Comparison of ENCODE assay signal across 12 cellular contexts in genomic region chr12:73935817-73936216, GRCh38.
DNase-seq lines count a peak whose midpoint lies in the region; ATAC-seq and TF ChIP-seq lines count a peak whose summit lies in the region.
"Had no signal": no experiment of that assay in that cellular context is flagged by ENCODE, and none has a peak within 500 bp of the region (broad histone marks: within the 10 kb centered on the region; RNA-seq: fewer than 3 reads in every experiment).

No MANE protein-coding gene starts in this region.

- H3K4me3 ChIP-seq in retinal pigment epithelial cell (ENCODE audit: low read length), result no peak overlapping the region
- H3K4me3 ChIP-seq: adrenal gland, ovary had no signal

- peak; percentile 62 for TF ChIP-seq CTCF in retinal pigment epithelial cell (conservative IDR thresholded peaks at IDR 0.05; ENCODE audit: low read depth, low read length)

- DNase-seq in NCI-H2171 treated with DMSO at 0.1 percent for 48 hours (lab: John Stamatoyannopoulos, UW), result peak; percentile 21
- DNase-seq in NCI-H2171 (lab: John Stamatoyannopoulos, UW), result no peak
- peak; percentile 7 to 57 for DNase-seq in NCI-H524 (lab: John Stamatoyannopoulos, UW)
- DNase-seq in cerebellar cortex (ENCODE audit: low spot score), result peak; percentile 3
- DNase-seq in retinal pigment epithelial cell (ENCODE audit: low read depth), result no peak
- DNase-seq in cerebellar nuclear complex (lab: John Stamatoyannopoulos, UW), result no peak
- DNase-seq in posterior cingulate gyrus, result no peak
- DNase-seq: activated CD4-positive, CD25-positive, alpha-beta regulatory T cell; adrenal gland; Karpas-422; ovary had no signal

- intact Hi-C loops in posterior cingulate gyrus (cut with DNase I), result loop anchor here (5.0 to 10.0 kb wide), 2 partner anchors 379 to 476 kb away; no protein-coding TSS in a partner anchor

- ATAC-seq in GM18511 (IDR thresholded peaks at IDR 0.05; ENCODE audit: unreplicated experiment), result no peak

Comparison
In these comparisons a context has a peak if more than half of its experiments do, and no peak if none do; other contexts are left out.
1. DNase-seq: peak in NCI-H2171 treated with DMSO at 0.1 percent for 48 hours (single experiment), NCI-H524 (2 of 2) and cerebellar cortex (single experiment); none in NCI-H2171 (single experiment), retinal pigment epithelial cell (single experiment), cerebellar nuclear complex (0 of 2) and posterior cingulate gyrus (0 of 10).